Comparison of ENCODE assay signal across 29 cellular contexts in the genomic region with DNA sequence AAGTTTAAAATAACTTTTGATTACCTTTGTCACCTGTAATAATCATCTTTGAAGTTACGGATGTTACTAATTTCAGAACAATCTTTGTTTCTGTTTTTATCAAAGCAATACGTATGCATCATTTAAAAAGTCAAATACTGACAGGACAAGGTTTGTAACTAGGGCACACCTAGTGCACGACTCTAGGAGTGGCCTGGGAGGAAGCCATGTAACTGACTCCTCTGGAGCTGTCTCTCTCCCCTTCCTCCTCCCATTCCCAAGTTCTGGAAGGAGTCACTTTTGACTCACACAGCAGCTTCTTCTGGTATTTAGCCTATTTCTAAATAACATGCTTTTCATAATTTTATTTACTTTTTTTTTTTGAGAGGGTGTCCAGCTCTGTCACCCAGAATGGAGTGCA. TPM values are rescaled to one million over a fixed set of nuclear protein-coding genes. Genes with fewer than 3 reads are reported as not detected.
DNase-seq lines count a peak whose midpoint lies in the region; ATAC-seq, FAIRE-seq and TF ChIP-seq lines count a peak whose summit lies in the region.
"Had no signal": no experiment of that assay in that cellular context is flagged by ENCODE, and none has a peak within 500 bp of the region (broad histone marks: within the 10 kb centered on the region; RNA-seq: fewer than 3 reads in every experiment).

No MANE protein-coding gene starts in this region.

- TF ChIP-seq EP300 in GM12878 (IDR thresholded peaks at IDR 0.05; ENCODE audit: borderline replicate concordance in 1 of 2, control insufficient read depth in 1 of 2, low read depth in 2 of 2, low read length in 2 of 2), result no peak
- no peak for TF ChIP-seq EP300 in tibial nerve (IDR thresholded peaks at IDR 0.05)

- peaks cover 45% of the 10 kb centered on the region for H3K4me1 Mint-ChIP-seq in mesothelial cell of epicardium
- H3K4me1 Mint-ChIP-seq: activated CD4-positive, alpha-beta T cell treated with anti-CD3 and anti-CD28 coated beads, Interleukin-2, amount 10 ng/mL, durations not matched to agents 24 days and 14 days; CD4-positive, alpha-beta memory T cell; T-helper 17 cell had no signal

- DNase-seq in EH (ENCODE audit: low read depth) (peak; percentile 83), HS-5 (ENCODE audit: low read depth) (peak; percentile 23), GM12878 (ENCODE audit: low read depth, low spot score) (no peak), mesothelial cell of epicardium (ENCODE audit: low spot score in 2 of 2, unreplicated experiment in 2 of 2) (no peak), tibial nerve (ENCODE audit: low spot score in 2 of 2) (no peak), D721Med (ENCODE audit: insufficient read length, low spot score) (no peak), NCI-H2171 (lab: John Stamatoyannopoulos, UW) (no peak)
- DNase-seq: activated CD4-positive, alpha-beta T cell treated with anti-CD3 and anti-CD28 coated beads, Interleukin-2, amount 10 ng/mL, durations not matched to agents 24 days and 14 days; activated naive CD8-positive, alpha-beta T cell treated with anti-CD3 and anti-CD28 coated beads, Interleukin-2, amount 10 ng/mL, durations not matched to agents 7 days and 5 days; brain microvascular endothelial cell; CD4-positive, alpha-beta memory T cell; DMS153; effector CD4-positive, alpha-beta T cell; erythroblast; GF-D8; Kasumi-1; lower lobe of right lung; mucosa of descending colon; NCI-H1694 treated with DMSO at 0.1 percent for 48 hours; right lobe of liver; RPMI8226; SK-N-SH; stimulated activated CD4-positive, alpha-beta T cell treated with anti-CD3 and anti-CD28 coated beads, Interleukin-4, amount 100 ng/mL, for 4 hours; stimulated activated naive CD4-positive, alpha-beta T cell; T-helper 17 cell had no signal

- H3K36me3 ChIP-seq in GM12878 (ENCODE audit: control insufficient read depth in 2 of 2, insufficient read depth in 2 of 2, low read length in 1 of 2) (peaks cover 3 to 37% of the 10 kb centered on the region in 2 experiments; a peak in 3 of 4 replicates), tibial nerve (peaks cover 0 to 90% (median 6%) of the 10 kb centered on the region in 3 donors)

- no peak for TF ChIP-seq CTCF in GM12878 (IDR thresholded peaks at IDR 0.05 in 2 of 3, conservative IDR thresholded peaks at IDR 0.05 in 1 of 3; ENCODE audit: control insufficient read depth in 2 of 3, extremely low read depth in 1 of 3, insufficient read depth in 1 of 3, low read depth in 3 of 3, low read length in 3 of 3)
- TF ChIP-seq CTCF in mesothelial cell of epicardium (IDR thresholded peaks at IDR 0.05; ENCODE audit: unreplicated experiment), result no peak
- no peak for TF ChIP-seq CTCF in tibial nerve (IDR thresholded peaks at IDR 0.05)
- TF ChIP-seq CTCF in D721Med (IDR thresholded peaks at IDR 0.05; ENCODE audit: insufficient read depth, missing control alignments), result no peak

- H2AFZ ChIP-seq in GM12878 (ENCODE audit: control insufficient read depth, low read depth, low read length), result no peak overlapping the region
- H2AFZ ChIP-seq: parathyroid adenoma had no signal

- H3K4me1 ChIP-seq in GM12878 (ENCODE audit: control insufficient read depth, insufficient read depth, low read length) (no peaks in the 10 kb centered on the region), tibial nerve (no peaks in the 10 kb centered on the region)
- H3K4me1 ChIP-seq: lower lobe of right lung, parathyroid adenoma, right lobe of liver had no signal

- no peak overlapping the region for H3K4me2 ChIP-seq in GM12878 (ENCODE audit: control insufficient read depth, insufficient read depth)
- H3K4me2 ChIP-seq: SK-N-SH had no signal

- no peaks in the 10 kb centered on the region for H4K20me1 ChIP-seq in GM12878 (ENCODE audit: control insufficient read depth, insufficient read depth)

- H3K36me3 Mint-ChIP-seq in mesothelial cell of epicardium, result peaks cover 52% of the 10 kb centered on the region

- no peaks in the 10 kb centered on the region for H3K27me3 ChIP-seq in GM12878 (replicated peaks in 1 of 2; ENCODE audit: control insufficient read depth in 2 of 2, insufficient read depth in 2 of 2, low read length in 1 of 2)
- no peaks in the 10 kb centered on the region for H3K27me3 ChIP-seq in tibial nerve
- H3K27me3 ChIP-seq: brain microvascular endothelial cell, right lobe of liver had no signal

- FAIRE-seq in GM12878 (lab: Jason Lieb, UNC) (peak; percentile 27), D721Med (lab: Jason Lieb, UNC) (no peak)
- FAIRE-seq: islet of Langerhans had no signal

- WGBS in GM12878 (ENCODE audit: insufficient coverage, insufficient replicate concordance, low lambda C conversion rate, missing lambda C conversion rate), result 31% methylated on average over 3 of the region's 3 CpGs
- 74 to 85% methylated on average over 3 of the region's 3 CpGs for WGBS in tibial nerve, 2 donors

- peak overlapping the region; percentile 66 for H3K27ac Mint-ChIP-seq in mesothelial cell of epicardium
- H3K27ac Mint-ChIP-seq: activated CD4-positive, alpha-beta T cell treated with anti-CD3 and anti-CD28 coated beads, Interleukin-2, amount 10 ng/mL, durations not matched to agents 24 days and 14 days; activated naive CD8-positive, alpha-beta T cell treated with anti-CD3 and anti-CD28 coated beads, Interleukin-2, amount 10 ng/mL, durations not matched to agents 7 days and 5 days; nephron; T-helper 17 cell had no signal

- CTCF ChIA-PET in GM12878 (lab: Yijun Ruan, JAX), result interaction anchor here (0.6 kb wide), 1 partner anchor 115 kb away, joined by 3 read pairs; no protein-coding TSS in a partner anchor

- ATAC-seq in GM12878, result no peak
- ATAC-seq: lower lobe of right lung, mucosa of descending colon, right lobe of liver, T-helper 17 cell had no signal

- in situ Hi-C loops in GM12878 (cut with MboI), result no loop called here

- BruUV-seq in GM12878 (replicated peaks; lab: Mats Ljungman, UMichigan), result no TSS peak

- no peak overlapping the region for H3K9ac ChIP-seq in GM12878 (ENCODE audit: control insufficient read depth, insufficient read depth, low read length)
- H3K9ac ChIP-seq: parathyroid adenoma, SK-N-SH had no signal

- H3K9me3 ChIP-seq in GM12878 (replicated peaks; ENCODE audit: control insufficient read depth, insufficient read depth, low read length) (no peaks in the 10 kb centered on the region), tibial nerve (no peaks in the 10 kb centered on the region)
- H3K9me3 ChIP-seq: lower lobe of right lung, mucosa of descending colon, right lobe of liver, SK-N-SH, thoracic aorta had no signal

- SMC1A ChIA-PET in GM12878 (lab: Charles Lee; ENCODE audit: uncharacterized antibody, unreplicated experiment), result no interaction called here

- POLR2A ChIA-PET in GM12878 (lab: Charles Lee), result no interaction called here

- H3K27ac ChIP-seq in GM12878 (ENCODE audit: control insufficient read depth, insufficient read depth) (no peak overlapping the region), tibial nerve (no peak overlapping the region)
- H3K27ac ChIP-seq: brain microvascular endothelial cell, lower lobe of right lung, parathyroid adenoma, right lobe of liver, thoracic aorta had no signal

- H3K4me3 Mint-ChIP-seq in mesothelial cell of epicardium, result no peak overlapping the region
- H3K4me3 Mint-ChIP-seq: activated CD4-positive, alpha-beta T cell treated with anti-CD3 and anti-CD28 coated beads, Interleukin-2, amount 10 ng/mL, durations not matched to agents 24 days and 14 days; activated naive CD8-positive, alpha-beta T cell treated with anti-CD3 and anti-CD28 coated beads, Interleukin-2, amount 10 ng/mL, durations not matched to agents 7 days and 5 days; CD4-positive, alpha-beta memory T cell; nephron; T-helper 17 cell had no signal

- intact Hi-C loops in GM12878 (cut with micrococcal nuclease; ENCODE audit: unreplicated experiment), result no loop called here

- no peaks in the 10 kb centered on the region for H3K27me3 Mint-ChIP-seq in mesothelial cell of epicardium (ENCODE audit: low read depth)
- H3K27me3 Mint-ChIP-seq: activated CD4-positive, alpha-beta T cell treated with anti-CD3 and anti-CD28 coated beads, Interleukin-2, amount 10 ng/mL, durations not matched to agents 24 days and 14 days; activated naive CD8-positive, alpha-beta T cell treated with anti-CD3 and anti-CD28 coated beads, Interleukin-2, amount 10 ng/mL, durations not matched to agents 7 days and 5 days; CD4-positive, alpha-beta memory T cell; T-helper 17 cell had no signal

- H3K4me3 ChIP-seq in GM12878 (no peak overlapping the region), tibial nerve (no peak overlapping the region)
- H3K4me3 ChIP-seq: lower lobe of right lung, mucosa of descending colon, right lobe of liver, thoracic aorta had no signal

- H3K79me2 ChIP-seq in GM12878 (ENCODE audit: control insufficient read depth, insufficient read depth, low read length), result no peaks in the 10 kb centered on the region
- H3K79me2 ChIP-seq: parathyroid adenoma had no signal

- TF ChIP-seq RAD21 in GM12878 (IDR thresholded peaks at IDR 0.05; ENCODE audit: insufficient read depth, low read depth, low read length), result no peak

- peaks cover 11% of the 10 kb centered on the region for H3K9me3 Mint-ChIP-seq in mesothelial cell of epicardium
- H3K9me3 Mint-ChIP-seq: activated CD4-positive, alpha-beta T cell treated with anti-CD3 and anti-CD28 coated beads, Interleukin-2, amount 10 ng/mL, durations not matched to agents 24 days and 14 days; activated naive CD8-positive, alpha-beta T cell treated with anti-CD3 and anti-CD28 coated beads, Interleukin-2, amount 10 ng/mL, durations not matched to agents 7 days and 5 days; CD4-positive, alpha-beta memory T cell had no signal

- no peak for TF ChIP-seq POLR2A in GM12878 (IDR thresholded peaks at IDR 0.05; ENCODE audit: low read depth, low read length)
- TF ChIP-seq POLR2A in tibial nerve (IDR thresholded peaks at IDR 0.05), result no peak

- RAD21 ChIA-PET in GM12878 (lab: Charles Lee; ENCODE audit: unreplicated experiment), result no interaction called here

RNA-seq across cellular contexts. Expression of a gene that starts 11.8 kb away (rescaled TPM):
- total RNA-seq in GM12878 (2013; cell fraction: nucleolus; rRNA removed), result 3.1 TPM in 2 replicates
- total RNA-seq in GM12878 (2014; rRNA removed), result 0.06 TPM in 1 of 2 replicates, not detected in the other
- total RNA-seq in GM12878 (2014; rRNA removed; fragmentation: Illumina TruSeq; extraction: Trizol), result 0.04 TPM in 1 of 2 replicates, not detected in the other
- 0.05 and 0.21 TPM in 2 replicates for total RNA-seq in GM12878 (2021)
- polyA plus RNA-seq in GM12878 (2011; ENCODE audit: low read depth), result 0.37 TPM
- 0.73 and 0.96 TPM in 2 replicates for polyA plus RNA-seq in GM12878 (2011; rRNA removed)
- 0.75 and 0.97 TPM in 2 replicates for polyA plus RNA-seq in GM12878 (2011; cell fraction: cytosol; rRNA removed)
- polyA plus RNA-seq in GM12878 (2011; cell fraction: nucleus; rRNA removed), result 2.2 and 2.9 TPM in 2 replicates
- 0.72 and 1.0 TPM in 2 replicates for polyA plus RNA-seq in GM12878 (2012)
- polyA plus RNA-seq in GM12878 (2014; fragmentation: Illumina TruSeq; extraction: Trizol), result 0.09 TPM in 1 of 2 replicates, not detected in the other
- polyA plus RNA-seq in GM12878 (2014; fragmentation: Nextera tagmentation; extraction: Ambion mirVana), result not detected
- polyA plus RNA-seq in GM12878 (2014; rRNA removed), result 0.08 and 0.09 TPM in 2 replicates
- polyA plus RNA-seq in GM12878 (2016; fragmentation: Nextera tagmentation; extraction: Ambion mirVana), result under 1 TPM in 1 of 2 experiments, not detected in 1; 0.09 TPM
- polyA minus RNA-seq in GM12878 (2011; rRNA and poly(A)+ RNA removed), result 1.2 and 1.7 TPM in 2 replicates
- polyA minus RNA-seq in GM12878 (2011; cell fraction: cytosol; rRNA and poly(A)+ RNA removed), result 0.40 and 0.73 TPM in 2 replicates
- polyA minus RNA-seq in GM12878 (2011; cell fraction: nucleus; rRNA and poly(A)+ RNA removed), result 0.67 and 1.1 TPM in 2 replicates
- 7.1 to 10.2 TPM (median 8.0 TPM) in 3 replicates for total RNA-seq in mesothelial cell of epicardium
- 1 to 10 TPM; 2.4 to 5.1 (median 4.6) TPM for total RNA-seq in tibial nerve
- polyA plus RNA-seq: CD4-positive, alpha-beta memory T cell had no signal

Comparison
In these comparisons a context has a peak if more than half of its experiments do, and no peak if none do; other contexts are left out.
1. DNase-seq: peak in EH (single experiment) and HS-5 (single experiment); none in GM12878 (single experiment), mesothelial cell of epicardium (0 of 2), tibial nerve (0 of 2), D721Med (single experiment) and NCI-H2171 (single experiment).